ENCODE assay signal across 28 cellular contexts in the genomic region with DNA sequence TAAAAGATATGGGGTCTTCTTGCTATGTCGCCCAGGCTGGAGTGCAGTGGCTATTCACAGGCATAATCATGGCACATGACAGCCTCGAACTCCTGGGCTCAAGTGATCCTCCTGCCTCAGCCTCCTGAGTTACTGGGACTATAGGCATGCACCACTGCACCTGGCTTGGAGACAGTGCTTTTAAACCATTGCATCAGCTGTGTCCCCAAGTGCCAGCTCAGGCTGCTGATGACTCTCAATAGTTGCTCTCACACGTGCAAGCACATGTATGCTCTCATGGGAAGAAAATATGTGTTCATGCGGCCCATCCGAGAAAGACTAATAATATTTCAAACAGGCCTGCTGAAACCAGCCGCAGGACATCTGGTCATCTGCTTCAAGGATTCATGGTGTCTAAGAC. TPM values are rescaled to one million over a fixed set of nuclear protein-coding genes. Genes with fewer than 3 reads are reported as not detected.
A peak's percentile ranks its signal among the peaks of the same experiment; 100 is the strongest.
DNase-seq lines count a peak whose midpoint lies in the region; ATAC-seq and TF ChIP-seq lines count a peak whose summit lies in the region.
"Had no signal": no experiment of that assay in that cellular context is flagged by ENCODE, and none has a peak within 500 bp of the region (broad histone marks: within the 10 kb centered on the region; RNA-seq: fewer than 3 reads in every experiment).

No MANE protein-coding gene starts in this region.

- H3K9me3 ChIP-seq in hepatocyte (ENCODE audit: low read depth) (no peaks in the 10 kb centered on the region), upper lobe of left lung (no peaks in the 10 kb centered on the region)
- H3K9me3 ChIP-seq: Peyer's patch had no signal

- TF ChIP-seq CTCF in hepatocyte (IDR thresholded peaks at IDR 0.05; ENCODE audit: poor library complexity) (no peak), progenitor cell of endocrine pancreas (IDR thresholded peaks at IDR 0.05; ENCODE audit: unreplicated experiment) (no peak), upper lobe of left lung (IDR thresholded peaks at IDR 0.05) (no peak), GM10266 (IDR thresholded peaks at IDR 0.05; ENCODE audit: control insufficient read depth, insufficient read depth, low read depth, missing control alignments) (no peak)

- peak overlapping the region; percentile 24 for H3K4me2 ChIP-seq in hepatocyte

- H3K9me3 Mint-ChIP-seq in dendritic cell treated with granulocyte-macrophage colony-stimulating factor and Interleukin-4, amounts not matched to agents 40 ng/mL and 50 ng/mL, for 4 days: no peaks in the 10 kb centered on the region
- H3K9me3 Mint-ChIP-seq in progenitor cell of endocrine pancreas (ENCODE audit: low read depth): peaks cover 4% of the 10 kb centered on the region

- TF ChIP-seq EP300 in upper lobe of left lung (IDR thresholded peaks at IDR 0.05): no peak

- peaks cover 67% of the 10 kb centered on the region for H3K4me1 Mint-ChIP-seq in dendritic cell treated with granulocyte-macrophage colony-stimulating factor and Interleukin-4, amounts not matched to agents 40 ng/mL and 50 ng/mL, for 4 days (ENCODE audit: low read depth)
- peaks cover 50% of the 10 kb centered on the region for H3K4me1 Mint-ChIP-seq in progenitor cell of endocrine pancreas (ENCODE audit: low read depth)

- no peaks in the 10 kb centered on the region for H3K27me3 Mint-ChIP-seq in dendritic cell treated with granulocyte-macrophage colony-stimulating factor and Interleukin-4, amounts not matched to agents 40 ng/mL and 50 ng/mL, for 4 days
- H3K27me3 Mint-ChIP-seq in progenitor cell of endocrine pancreas: no peaks in the 10 kb centered on the region

- intact Hi-C loops in dendritic cell treated with granulocyte-macrophage colony-stimulating factor and Interleukin-4, amounts not matched to agents 40 ng/mL and 50 ng/mL, for 4 days (cut with micrococcal nuclease): loop anchor here (5.0 kb wide), 1 partner anchor 100 kb away; no protein-coding TSS in a partner anchor

- H3K36me3 ChIP-seq in hepatocyte (replicated peaks; ENCODE audit: insufficient read depth, low read depth) (no peaks in the 10 kb centered on the region), upper lobe of left lung (no peaks in the 10 kb centered on the region)
- H3K36me3 ChIP-seq: Peyer's patch had no signal

- peak overlapping the region; percentile 82 for H3K27ac ChIP-seq in hepatocyte
- H3K27ac ChIP-seq in upper lobe of left lung: peak overlapping the region in 3 of 4 donors; percentile 49 to 72 (median 49)
- H3K27ac ChIP-seq: Peyer's patch, SK-N-MC had no signal

- 66% methylated on average over 6 of the region's 6 CpGs for WGBS in hepatocyte (ENCODE audit: low lambda C conversion rate, missing lambda C conversion rate)
- 89% methylated on average over 6 of the region's 6 CpGs for WGBS in upper lobe of left lung, 2 donors

- TF ChIP-seq POLR2A in upper lobe of left lung (IDR thresholded peaks at IDR 0.05): no peak

- H3K27me3 ChIP-seq in hepatocyte (no peaks in the 10 kb centered on the region), upper lobe of left lung (no peaks in the 10 kb centered on the region)
- H3K27me3 ChIP-seq: Peyer's patch had no signal

- no peak overlapping the region for H3K4me3 ChIP-seq in hepatocyte
- no peak overlapping the region for H3K4me3 ChIP-seq in upper lobe of left lung
- H3K4me3 ChIP-seq: K562, Peyer's patch, SK-N-MC had no signal

- no peaks in the 10 kb centered on the region for H3K79me2 ChIP-seq in hepatocyte

- no peak for DNase-seq in hepatocyte (ENCODE audit: low spot score)
- DNase-seq in progenitor cell of endocrine pancreas (ENCODE audit: low spot score, unreplicated experiment): no peak
- DNase-seq in upper lobe of left lung: no peak
- no peak for DNase-seq in GM10266 (ENCODE audit: extremely low spot score)
- no peak for DNase-seq in DMS 273 (lab: John Stamatoyannopoulos, UW; ENCODE audit: unreplicated experiment)
- DNase-seq in NCI-H187 treated with DMSO at 0.1 percent for 48 hours (lab: John Stamatoyannopoulos, UW): no peak
- DNase-seq: C1 segment of cervical spinal cord; CD4-positive, alpha-beta memory T cell; COR-L47; DMS 273 treated with DMSO at 0.1 percent for 48 hours; DMS79; EL; GDM1; Kasumi-1; NCI-H2029 treated with DMSO at 0.1 percent for 48 hours; NCI-H2227 treated with DMSO at 0.1 percent for 48 hours; NCI-H526 treated with DMSO at 0.1 percent for 48 hours; OCI-M1; Peyer's patch; SHP77 treated with DMSO at 0.1 percent for 48 hours had no signal

- H3K36me3 Mint-ChIP-seq in dendritic cell treated with granulocyte-macrophage colony-stimulating factor and Interleukin-4, amounts not matched to agents 40 ng/mL and 50 ng/mL, for 4 days (ENCODE audit: low read depth): no peaks in the 10 kb centered on the region
- peaks cover 3% of the 10 kb centered on the region for H3K36me3 Mint-ChIP-seq in progenitor cell of endocrine pancreas (ENCODE audit: insufficient read depth)
- H3K36me3 Mint-ChIP-seq: CD4-positive, alpha-beta memory T cell had no signal

- H4K20me1 ChIP-seq in hepatocyte (ENCODE audit: insufficient read depth, poor library complexity, severe bottlenecking): no peaks in the 10 kb centered on the region

- H2AFZ ChIP-seq in hepatocyte: no peak overlapping the region

- ATAC-seq in upper lobe of left lung (ENCODE audit: low FRiP score in 2 of 2) (no peak), HG03097 (IDR thresholded peaks at IDR 0.05; ENCODE audit: low FRiP score, unreplicated experiment) (no peak)
- ATAC-seq: K562 had no signal

- no peaks in the 10 kb centered on the region for H3K9me2 ChIP-seq in hepatocyte (replicated peaks; ENCODE audit: insufficient read depth)

- H3K4me3 Mint-ChIP-seq in dendritic cell treated with granulocyte-macrophage colony-stimulating factor and Interleukin-4, amounts not matched to agents 40 ng/mL and 50 ng/mL, for 4 days: no peak overlapping the region
- no peak overlapping the region for H3K4me3 Mint-ChIP-seq in progenitor cell of endocrine pancreas (ENCODE audit: low read depth)
- H3K4me3 Mint-ChIP-seq: CD4-positive, alpha-beta memory T cell had no signal

- H3K4me1 ChIP-seq in hepatocyte (ENCODE audit: insufficient read depth) (peaks cover 27% of the 10 kb centered on the region), upper lobe of left lung (peaks cover 4 to 18% (median 5%) of the 10 kb centered on the region in 4 donors)

- peak overlapping the region; percentile 64 for H3K27ac Mint-ChIP-seq in dendritic cell treated with granulocyte-macrophage colony-stimulating factor and Interleukin-4, amounts not matched to agents 40 ng/mL and 50 ng/mL, for 4 days
- peak overlapping the region; percentile 89 for H3K27ac Mint-ChIP-seq in progenitor cell of endocrine pancreas
- H3K27ac Mint-ChIP-seq: CD4-positive, alpha-beta memory T cell had no signal

RNA-seq across cellular contexts. Expression of a gene that starts 8.8 kb away (rescaled TPM):
- total RNA-seq in hepatocyte (not detected in 2 replicates), progenitor cell of endocrine pancreas (not detected in 2 replicates), upper lobe of left lung (under 1 TPM in 2 of 6 donors, not detected in 4; 0.20 to 0.61 TPM)
- polyA plus RNA-seq in hepatocyte: not detected in 2 replicates
- total RNA-seq: A673; CD4-positive, alpha-beta memory T cell; HT1080; K562; M059J; NCI-H460 had no signal
- polyA plus RNA-seq: CD4-positive, alpha-beta memory T cell; K562 had no signal

RNA-seq across cellular contexts. Expression of a gene that starts 14.0 kb away (rescaled TPM):
- 0.27 and 1.5 TPM in 2 replicates for total RNA-seq in hepatocyte
- polyA plus RNA-seq in hepatocyte: 0.56 and 1.7 TPM in 2 replicates
- total RNA-seq in progenitor cell of endocrine pancreas: not detected in 2 replicates
- total RNA-seq in upper lobe of left lung: 10 to 100 TPM in 2 of 6 donors, 1 to 10 TPM in 4; 1.0 to 90.7 (median 5.6) TPM
- total RNA-seq: A673; CD4-positive, alpha-beta memory T cell; HT1080; K562; M059J; NCI-H460 had no signal
- polyA plus RNA-seq: CD4-positive, alpha-beta memory T cell; K562 had no signal

RNA-seq across cellular contexts. Expression of a gene that starts 28.8 kb away (rescaled TPM):
- total RNA-seq in hepatocyte (32.0 and 40.1 TPM in 2 replicates), progenitor cell of endocrine pancreas (0.29 TPM in 1 of 2 replicates, not detected in the other), upper lobe of left lung (1 to 10 TPM in 2 of 6 donors, under 1 TPM in 2, not detected in 2; 0.72 to 2.6 (median 1.4) TPM)
- 39.0 and 42.2 TPM in 2 replicates for polyA plus RNA-seq in hepatocyte
- total RNA-seq: A673; CD4-positive, alpha-beta memory T cell; HT1080; K562; M059J; NCI-H460 had no signal
- polyA plus RNA-seq: CD4-positive, alpha-beta memory T cell; K562 had no signal

RNA-seq across cellular contexts. Expression of a gene that starts 29.0 kb away (rescaled TPM):
- total RNA-seq in hepatocyte (not detected in 2 replicates), progenitor cell of endocrine pancreas (not detected in 2 replicates), upper lobe of left lung (not detected)
- not detected in 2 replicates for polyA plus RNA-seq in hepatocyte
- total RNA-seq: A673; CD4-positive, alpha-beta memory T cell; HT1080; K562; M059J; NCI-H460; Peyer's patch had no signal
- polyA plus RNA-seq: CD4-positive, alpha-beta memory T cell; K562 had no signal

RNA-seq across cellular contexts. Expression of a gene that starts 42.0 kb away (rescaled TPM):
- total RNA-seq in hepatocyte: 0.80 and 0.87 TPM in 2 replicates
- polyA plus RNA-seq in hepatocyte: 2.1 TPM in 1 of 2 replicates, not detected in the other
- total RNA-seq in progenitor cell of endocrine pancreas: 4.2 and 4.8 TPM in 2 replicates
- total RNA-seq in upper lobe of left lung: not detected
